ENCODE assay signal across 9 cellular contexts in the genomic region with DNA sequence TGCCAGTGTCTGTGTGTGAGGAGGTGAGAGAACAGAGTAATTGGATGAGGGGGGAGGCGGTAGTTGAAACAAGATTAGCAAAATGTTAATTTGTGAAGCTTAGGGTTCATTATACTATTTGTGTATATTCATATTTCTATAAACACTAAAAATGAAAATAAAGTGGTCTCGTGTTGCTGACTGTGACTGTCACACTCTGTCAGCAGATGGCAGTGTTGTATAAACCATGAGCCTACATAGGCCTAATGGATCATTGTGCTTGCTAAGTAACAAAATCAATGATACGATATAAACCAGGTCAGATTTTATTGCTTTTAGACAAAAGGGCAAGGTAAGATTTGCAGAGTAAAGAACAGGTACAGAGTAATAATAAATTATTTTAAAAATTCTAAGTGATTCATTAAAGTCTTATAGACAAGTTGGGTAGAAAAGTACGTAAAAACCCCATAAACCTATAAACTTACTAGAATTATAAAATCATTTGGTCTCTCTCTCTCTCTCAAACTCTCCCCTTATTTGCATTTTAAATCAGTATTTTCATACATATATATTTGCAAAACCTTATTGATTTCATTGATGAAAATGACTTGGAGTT.
A peak's percentile ranks its signal among the peaks of the same experiment; 100 is the strongest.
DNase-seq lines count a peak whose midpoint lies in the region; ATAC-seq and TF ChIP-seq lines count a peak whose summit lies in the region.
"Had no signal": no experiment of that assay in that cellular context is flagged by ENCODE, and none has a peak within 500 bp of the region (broad histone marks: within the 10 kb centered on the region; RNA-seq: fewer than 3 reads in every experiment).

No MANE protein-coding gene starts in this region.

- DNase-seq in cardiac muscle cell (ENCODE audit: low read depth in 1 of 2, low spot score in 1 of 2) (peak; percentile 68 to 75), cardiac septum (ENCODE audit: low spot score) (no peak), NCI-H2081 treated with DMSO at 0.1 percent for 48 hours (lab: John Stamatoyannopoulos, UW) (peak; percentile 7), endothelial cell (ENCODE audit: low spot score) (peak; percentile 52), upper lobe of right lung (no peak)
- peak; percentile 16 to 47 for DNase-seq in activated CD4-positive, alpha-beta T cell treated with anti-CD3 and anti-CD28 coated beads for 4 hours
- peak in 7 of 9 donors; percentile 21 to 64 (median 54) for DNase-seq in naive thymus-derived CD4-positive, alpha-beta T cell

- H3K4me1 ChIP-seq in cardiac muscle cell (ENCODE audit: low read depth) (no peaks in the 10 kb centered on the region), upper lobe of right lung (no peaks in the 10 kb centered on the region)
- no peaks in the 10 kb centered on the region for H3K4me1 ChIP-seq in naive thymus-derived CD4-positive, alpha-beta T cell (ENCODE audit: control insufficient read depth in 2 of 2, insufficient read depth in 2 of 2, low read length in 2 of 2)

- peak; percentile 79 for TF ChIP-seq CTCF in cardiac muscle cell (IDR thresholded peaks at IDR 0.05; ENCODE audit: low read depth, low read length)
- peak; percentile 80 for TF ChIP-seq CTCF in endothelial cell (IDR thresholded peaks at IDR 0.05; ENCODE audit: unreplicated experiment)
- peak; percentile 81 for TF ChIP-seq CTCF in upper lobe of right lung (IDR thresholded peaks at IDR 0.05)

- H3K36me3 ChIP-seq in cardiac muscle cell (no peaks in the 10 kb centered on the region), upper lobe of right lung (no peaks in the 10 kb centered on the region)
- H3K36me3 ChIP-seq in naive thymus-derived CD4-positive, alpha-beta T cell (ENCODE audit: control insufficient read depth in 2 of 3, insufficient read depth in 3 of 3, low read length in 3 of 3): no peaks in the 10 kb centered on the region

- H3K4me1 Mint-ChIP-seq in endothelial cell (ENCODE audit: unreplicated experiment): peaks cover 7% of the 10 kb centered on the region
- H3K4me1 Mint-ChIP-seq in naive thymus-derived CD4-positive, alpha-beta T cell: peaks cover 0 to 6% (median 0%) of the 10 kb centered on the region in 7 donors

- H3K27me3 Mint-ChIP-seq in endothelial cell (ENCODE audit: unreplicated experiment): peaks cover 2% of the 10 kb centered on the region
- H3K27me3 Mint-ChIP-seq in naive thymus-derived CD4-positive, alpha-beta T cell: peaks cover 6 to 29% (median 26%) of the 10 kb centered on the region in 5 donors
- H3K27me3 Mint-ChIP-seq: dendritic cell treated with granulocyte-macrophage colony-stimulating factor and Interleukin-4, amounts not matched to agents 40 ng/mL and 50 ng/mL, for 4 days had no signal

- H3K4me3 ChIP-seq in cardiac muscle cell (no peak overlapping the region), upper lobe of right lung (no peak overlapping the region)
- no peak overlapping the region for H3K4me3 ChIP-seq in naive thymus-derived CD4-positive, alpha-beta T cell (ENCODE audit: low read length)

- no peak overlapping the region for H3K27ac Mint-ChIP-seq in endothelial cell (ENCODE audit: unreplicated experiment)
- H3K27ac Mint-ChIP-seq in naive thymus-derived CD4-positive, alpha-beta T cell: no peak overlapping the region
- H3K27ac Mint-ChIP-seq: dendritic cell treated with granulocyte-macrophage colony-stimulating factor and Interleukin-4, amounts not matched to agents 40 ng/mL and 50 ng/mL, for 4 days had no signal

- CTCF ChIA-PET in naive thymus-derived CD4-positive, alpha-beta T cell (lab: Charles Lee): interaction anchor here (0.6 to 2.2 kb wide), 3 partner anchors 25 to 134 kb away, joined by 3 to 9 read pairs (median 4); no protein-coding TSS in a partner anchor

- no peaks in the 10 kb centered on the region for H3K9me3 Mint-ChIP-seq in endothelial cell (ENCODE audit: unreplicated experiment)
- H3K9me3 Mint-ChIP-seq in naive thymus-derived CD4-positive, alpha-beta T cell: peaks cover 0 to 2% (median 0%) of the 10 kb centered on the region in 11 donors
- H3K9me3 Mint-ChIP-seq: dendritic cell treated with granulocyte-macrophage colony-stimulating factor and Interleukin-4, amounts not matched to agents 40 ng/mL and 50 ng/mL, for 4 days had no signal

- H3K27me3 ChIP-seq in cardiac muscle cell: no peaks in the 10 kb centered on the region
- H3K27me3 ChIP-seq in naive thymus-derived CD4-positive, alpha-beta T cell (ENCODE audit: control insufficient read depth in 2 of 2, insufficient read depth in 2 of 2, low read length in 2 of 2): no peaks in the 10 kb centered on the region
- H3K27me3 ChIP-seq in upper lobe of right lung: no peaks in the 10 kb centered on the region

- intact Hi-C loops in cardiac septum (cut with DNase I) (loop anchor here (5.0 kb wide), 1 partner anchor 137 kb away; no protein-coding TSS in a partner anchor), upper lobe of right lung (cut with DNase I) (no loop called here)
- intact Hi-C loops in naive thymus-derived CD4-positive, alpha-beta T cell (cut with micrococcal nuclease): loop anchor here (1.0 to 10.0 kb wide), 7 partner anchors 45 to 271 kb away; no protein-coding TSS in a partner anchor

- H3K9me3 ChIP-seq in cardiac muscle cell (ENCODE audit: low read depth) (no peaks in the 10 kb centered on the region), upper lobe of right lung (no peaks in the 10 kb centered on the region)
- no peaks in the 10 kb centered on the region for H3K9me3 ChIP-seq in naive thymus-derived CD4-positive, alpha-beta T cell (ENCODE audit: control insufficient read depth in 2 of 3, low read length in 3 of 3)

- H3K27ac ChIP-seq in cardiac muscle cell (no peak overlapping the region), upper lobe of right lung (no peak overlapping the region)
- no peak overlapping the region for H3K27ac ChIP-seq in naive thymus-derived CD4-positive, alpha-beta T cell (ENCODE audit: low read depth, low read length)

- H3K4me3 Mint-ChIP-seq in endothelial cell (ENCODE audit: unreplicated experiment): no peak overlapping the region
- no peak overlapping the region for H3K4me3 Mint-ChIP-seq in naive thymus-derived CD4-positive, alpha-beta T cell
- H3K4me3 Mint-ChIP-seq: dendritic cell treated with granulocyte-macrophage colony-stimulating factor and Interleukin-4, amounts not matched to agents 40 ng/mL and 50 ng/mL, for 4 days had no signal

- H3K36me3 Mint-ChIP-seq in endothelial cell (ENCODE audit: low read depth, unreplicated experiment): no peaks in the 10 kb centered on the region
- no peaks in the 10 kb centered on the region for H3K36me3 Mint-ChIP-seq in naive thymus-derived CD4-positive, alpha-beta T cell

- peak; percentile 76 for ATAC-seq in naive thymus-derived CD4-positive, alpha-beta T cell
- ATAC-seq in upper lobe of right lung (peak; percentile 86), GM21526 (IDR thresholded peaks at IDR 0.05; ENCODE audit: low FRiP score, unreplicated experiment) (no peak)

- POLR2A ChIA-PET in naive thymus-derived CD4-positive, alpha-beta T cell (lab: Charles Lee): no interaction called here

Comparison
In these comparisons a context has a peak if more than half of its experiments do, and no peak if none do; other contexts are left out.
1. DNase-seq: peak in cardiac muscle cell (2 of 2), NCI-H2081 treated with DMSO at 0.1 percent for 48 hours (single experiment), activated CD4-positive, alpha-beta T cell treated with anti-CD3 and anti-CD28 coated beads for 4 hours (2 of 2), endothelial cell (single experiment) and naive thymus-derived CD4-positive, alpha-beta T cell (7 of 9); none in cardiac septum (single experiment) and upper lobe of right lung (single experiment).
2. Peak in every context shown above with its lines, with median percentiles within 50 percentile points of each other: CTCF ChIP-seq.